Comparison of ENCODE assay signal across 20 cellular contexts in the genomic region with DNA sequence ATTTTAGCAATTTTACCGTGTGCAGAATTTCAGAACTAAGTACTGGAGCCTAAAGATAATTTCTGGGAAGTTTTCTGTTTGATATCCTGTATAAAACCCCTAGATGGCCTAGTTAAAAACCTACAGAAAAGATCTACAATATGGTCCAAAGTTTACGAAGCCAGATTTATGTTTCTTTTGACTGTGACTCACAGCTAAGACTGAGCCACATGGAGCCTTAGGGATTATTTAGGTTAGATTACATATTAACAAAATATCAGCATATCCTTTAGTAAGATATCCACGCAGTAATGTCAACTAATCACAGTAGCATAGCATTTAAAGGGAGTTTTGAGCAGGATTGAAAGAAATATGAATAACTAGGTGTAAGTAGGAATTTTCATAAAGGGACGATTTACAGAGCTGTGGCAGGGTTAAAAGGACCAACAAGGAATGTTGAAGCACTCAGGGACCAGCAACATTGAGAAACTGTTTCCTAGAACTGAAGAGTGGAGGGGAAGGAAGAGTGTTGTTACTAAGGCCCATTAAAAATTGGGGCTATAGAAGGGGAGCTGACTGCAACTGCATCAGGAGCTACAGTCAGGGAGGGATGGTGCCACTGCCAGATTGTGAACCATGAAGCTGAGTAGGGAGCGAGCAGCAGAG.
"Had no signal": no experiment of that assay in that cellular context is flagged by ENCODE, and none has a peak within 500 bp of the region (broad histone marks: within the 10 kb centered on the region; RNA-seq: fewer than 3 reads in every experiment).

No MANE protein-coding gene starts in this region.

- H3K4me3 ChIP-seq: cardiac muscle cell, lung, right atrium auricular region, vagina had no signal

- H3K4me1 Mint-ChIP-seq: stimulated activated naive CD8-positive, alpha-beta T cell treated with anti-CD3 and anti-CD28 coated beads, Interleukin-15, amount 100 ng/mL, for 72 hours had no signal

- H3K9me3 ChIP-seq: right atrium auricular region, vagina had no signal

- H3K27ac Mint-ChIP-seq: activated naive CD8-positive, alpha-beta T cell; endodermal cell; T-helper 1 cell treated with Interleukin-12 subunit alpha and Interleukin-12 subunit beta and Interleukin-4 antibody, amounts not matched to agents 30 μg/mL and 1 μg/mL, for 36 hours had no signal

- H3K27me3 ChIP-seq: cardiac muscle cell, right atrium auricular region, vagina had no signal

- H3K9me3 Mint-ChIP-seq: endodermal cell; stimulated activated naive CD8-positive, alpha-beta T cell treated with anti-CD3 and anti-CD28 coated beads, Interleukin-15, amount 100 ng/mL, for 72 hours; T-helper 1 cell treated with Interleukin-12 subunit alpha and Interleukin-12 subunit beta and Interleukin-4 antibody, amounts not matched to agents 30 μg/mL and 1 μg/mL, for 36 hours had no signal

- H3K4me1 ChIP-seq: foreskin keratinocyte, right atrium auricular region, vagina had no signal

- H3K4me3 Mint-ChIP-seq: activated naive CD8-positive, alpha-beta T cell; endodermal cell; stimulated activated naive CD8-positive, alpha-beta T cell treated with anti-CD3 and anti-CD28 coated beads, Interleukin-15, amount 100 ng/mL, for 72 hours; T-helper 1 cell treated with Interleukin-12 subunit alpha and Interleukin-12 subunit beta and Interleukin-4 antibody, amounts not matched to agents 30 μg/mL and 1 μg/mL, for 36 hours had no signal

- H3K36me3 ChIP-seq: cardiac muscle cell, right atrium auricular region, vagina had no signal

- H3K36me3 Mint-ChIP-seq: activated naive CD8-positive, alpha-beta T cell had no signal

- ATAC-seq: activated CD4-positive, CD25-positive, alpha-beta regulatory T cell treated with anti-CD3 and anti-CD28 coated beads, Interleukin-2, amount 50 U/mL, for 24 hours; foreskin keratinocyte; left lobe of liver; stimulated activated naive CD8-positive, alpha-beta T cell treated with anti-CD3 and anti-CD28 coated beads, Interleukin-15, amount 100 ng/mL, for 72 hours had no signal

- H3K27ac ChIP-seq: cardiac muscle cell, epithelial cell of prostate, foreskin keratinocyte, right atrium auricular region, vagina had no signal

- DNase-seq: activated CD4-positive, alpha-beta T cell treated with anti-CD3 and anti-CD28 coated beads, Interleukin-2, amount 50 U/mL, for 4 hours; activated gamma-delta T cell treated with Interleukin-2 at 50 U/mL for 16 hours; endodermal cell; foreskin keratinocyte; hypothalamus; midbrain; occipital lobe; posterior cingulate gyrus; stimulated activated CD4-positive, alpha-beta T cell treated with anti-CD3 and anti-CD28 coated beads, Interleukin-15, amount 100 ng/mL, for 24 hours; stimulated activated CD4-positive, alpha-beta T cell treated with anti-CD3 and anti-CD28 coated beads, Interleukin-2, amount 100 ng/mL, for 48 hours; stimulated activated naive CD8-positive, alpha-beta T cell treated with anti-CD3 and anti-CD28 coated beads, Interleukin-15, amount 100 ng/mL, for 72 hours had no signal
